Comparison of ENCODE assay signal across 10 cellular contexts in genomic region chr20:31870703-31871601, GRCh38. TPM values are rescaled to one million over a fixed set of nuclear protein-coding genes. Genes with fewer than 3 reads are reported as not detected.
DNase-seq lines count a peak whose midpoint lies in the region; ATAC-seq and TF ChIP-seq lines count a peak whose summit lies in the region.
"Had no signal": no experiment of that assay in that cellular context is flagged by ENCODE, and none has a peak within 500 bp of the region (broad histone marks: within the 10 kb centered on the region; RNA-seq: fewer than 3 reads in every experiment).

No MANE protein-coding gene starts in this region.

- DNase-seq in A673 (ENCODE audit: low spot score) = no peak
- no peak for DNase-seq in colonic mucosa
- no peak for DNase-seq in naive thymus-derived CD8-positive, alpha-beta T cell
- no peak for DNase-seq in NCI-H1436 treated with DMSO at 0.1 percent for 48 hours (lab: John Stamatoyannopoulos, UW)

- H3K36me3 ChIP-seq in A673 (ENCODE audit: insufficient read depth, low read length, poor library complexity, severe bottlenecking) (no peaks in the 10 kb centered on the region), HUES48 (ENCODE audit: control insufficient read depth, insufficient read depth, low read length) (no peaks in the 10 kb centered on the region), colonic mucosa (no peaks in the 10 kb centered on the region)
- H3K36me3 ChIP-seq: neutrophil had no signal

- no peak overlapping the region for H3K9ac ChIP-seq in HUES48 (ENCODE audit: low read depth, low read length)
- peak overlapping the region; percentile 68 to 72 for H3K9ac ChIP-seq in colonic mucosa (ENCODE audit: low read depth in 2 of 2, low read length in 2 of 2)

- peaks cover 2 to 5% (median 4%) of the 10 kb centered on the region in 3 donors for H3K36me3 Mint-ChIP-seq in naive thymus-derived CD8-positive, alpha-beta T cell

- peak overlapping the region; percentile 78 to 90 (median 86) for H3K4me3 Mint-ChIP-seq in naive thymus-derived CD8-positive, alpha-beta T cell

- H3K27ac Mint-ChIP-seq in naive thymus-derived CD8-positive, alpha-beta T cell = peak overlapping the region in 4 of 10 donors; percentile 50 to 85 (median 68)

- H3K27me3 ChIP-seq in A673 (replicated peaks; ENCODE audit: insufficient read depth, low read depth, low read length, poor library complexity) (peaks cover 54% of the 10 kb centered on the region), HUES48 (ENCODE audit: control insufficient read depth, insufficient read depth, low read length) (peaks cover 39% of the 10 kb centered on the region), colonic mucosa (peaks cover 20% of the 10 kb centered on the region)

- no peaks in the 10 kb centered on the region for H3K9me3 Mint-ChIP-seq in naive thymus-derived CD8-positive, alpha-beta T cell

- H3K4me1 ChIP-seq in A673 (ENCODE audit: insufficient read depth, low read length, poor library complexity, severe bottlenecking) (no peaks in the 10 kb centered on the region), HUES48 (ENCODE audit: control insufficient read depth, insufficient read depth, low read length) (no peaks in the 10 kb centered on the region), colonic mucosa (no peaks in the 10 kb centered on the region)

- H3K9me3 ChIP-seq in A673 (ENCODE audit: low read depth, low read length, poor library complexity, severe bottlenecking) (no peaks in the 10 kb centered on the region), HUES48 (ENCODE audit: control insufficient read depth, insufficient read depth, low read length) (no peaks in the 10 kb centered on the region), colonic mucosa (no peaks in the 10 kb centered on the region)
- H3K9me3 ChIP-seq: neutrophil had no signal

- H3K27ac ChIP-seq in A673 (ENCODE audit: low read depth, low read length, poor library complexity, severe bottlenecking) (no peak overlapping the region), HUES48 (ENCODE audit: low read depth, low read length) (no peak overlapping the region), colonic mucosa (no peak overlapping the region)
- H3K27ac ChIP-seq: neutrophil had no signal

- intact Hi-C loops in A673 (cut with micrococcal nuclease; ENCODE audit: unreplicated experiment) = no loop called here
- intact Hi-C loops in colonic mucosa (cut with DNase I) = no loop called here

- POLR2A ChIA-PET in A673 (lab: Charles Lee; ENCODE audit: low non-redundant PET) = interaction anchor here (0.6 kb wide), 1 partner anchor 328 kb away, joined by 3 read pairs; no protein-coding TSS in a partner anchor
- POLR2A ChIA-PET in naive thymus-derived CD8-positive, alpha-beta T cell (lab: Charles Lee) = no interaction called here

- H3K4me3 ChIP-seq in A673 (ENCODE audit: low read depth, low read length, poor library complexity, severe bottlenecking) = peak overlapping the region; percentile 49
- H3K4me3 ChIP-seq in HUES48 (ENCODE audit: low read depth, low read length) = peak overlapping the region; percentile 85
- H3K4me3 ChIP-seq in colonic mucosa = peak overlapping the region; percentile 54

- H3K27me3 Mint-ChIP-seq in naive thymus-derived CD8-positive, alpha-beta T cell = peaks cover 11 to 54% (median 27%) of the 10 kb centered on the region in 5 donors

- ATAC-seq in naive thymus-derived CD8-positive, alpha-beta T cell = peak in 1 of 2 donors; percentile 22
- ATAC-seq in esophagus mucosa (no peak), HG02763 (IDR thresholded peaks at IDR 0.05; ENCODE audit: unreplicated experiment) (no peak), GM18858 (IDR thresholded peaks at IDR 0.05; ENCODE audit: unreplicated experiment) (no peak)

- BruUV-seq in A673 (replicated peaks; lab: Mats Ljungman, UMichigan) = no TSS peak

- TF ChIP-seq CTCF in A673 (conservative IDR thresholded peaks at IDR 0.05; ENCODE audit: low read depth, low read length) (no peak), colonic mucosa (IDR thresholded peaks at IDR 0.05) (no peak)

- H3K4me1 Mint-ChIP-seq in naive thymus-derived CD8-positive, alpha-beta T cell = peaks cover 6 to 22% (median 16%) of the 10 kb centered on the region in 4 donors

- CTCF ChIA-PET in A673 (lab: Charles Lee) = no interaction called here

RNA-seq across cellular contexts. Expression of gene TTLL9, which starts 0.5 kb away (rescaled TPM):
- not detected in 2 replicates for total RNA-seq in A673 (2021)
- not detected for total RNA-seq in colonic mucosa
- not detected for total RNA-seq in naive thymus-derived CD8-positive, alpha-beta T cell
- not detected for polyA plus RNA-seq in naive thymus-derived CD8-positive, alpha-beta T cell
- 0.16 TPM for total RNA-seq in esophagus mucosa
- total RNA-seq: T-helper 1 cell treated with Interleukin-12 subunit alpha and Interleukin-12 subunit beta and Interleukin-4 antibody, amounts not matched to agents 30 ng/mL and 1 ng/mL, for 36 hours had no signal

RNA-seq across cellular contexts. Expression of gene DUSP15, which starts 0.6 kb away (rescaled TPM):
- total RNA-seq in A673 (2021) = 0.31 TPM in 1 of 2 replicates, not detected in the other
- total RNA-seq in colonic mucosa = under 1 TPM; 0.59 to 0.74 TPM
- total RNA-seq in naive thymus-derived CD8-positive, alpha-beta T cell = not detected
- polyA plus RNA-seq in naive thymus-derived CD8-positive, alpha-beta T cell = not detected
- total RNA-seq in esophagus mucosa = 0.64 TPM
- total RNA-seq: T-helper 1 cell treated with Interleukin-12 subunit alpha and Interleukin-12 subunit beta and Interleukin-4 antibody, amounts not matched to agents 30 ng/mL and 1 ng/mL, for 36 hours had no signal

RNA-seq across cellular contexts. Expression of gene FOXS1, which starts 25.5 kb away (rescaled TPM):
- total RNA-seq in A673 (2021) (not detected in 2 replicates), colonic mucosa (under 1 TPM; 0.20 to 0.48 TPM), esophagus mucosa (0.40 TPM)
- not detected for total RNA-seq in naive thymus-derived CD8-positive, alpha-beta T cell
- not detected for polyA plus RNA-seq in naive thymus-derived CD8-positive, alpha-beta T cell
- total RNA-seq: T-helper 1 cell treated with Interleukin-12 subunit alpha and Interleukin-12 subunit beta and Interleukin-4 antibody, amounts not matched to agents 30 ng/mL and 1 ng/mL, for 36 hours had no signal

RNA-seq across cellular contexts. Expression of gene MYLK2, which starts 51.8 kb away (rescaled TPM):
- total RNA-seq in A673 (2021) = 1.2 and 1.3 TPM in 2 replicates
- under 1 TPM; 0.11 to 0.20 TPM for total RNA-seq in colonic mucosa
- total RNA-seq in naive thymus-derived CD8-positive, alpha-beta T cell = not detected
- polyA plus RNA-seq in naive thymus-derived CD8-positive, alpha-beta T cell = not detected
- 0.12 TPM for total RNA-seq in esophagus mucosa
